Comparison of ENCODE assay signal across 1 cellular context in genomic region chr9:134332266-134332665, GRCh38.
TF ChIP-seq lines count a peak whose summit lies in the region.

No MANE protein-coding gene starts in this region.

TF ChIP-seq in H1, 55 proteins besides CTCF, POLR2A, EP300 and RAD21:
- no peak for TF ChIP-seq TAF1 (IDR thresholded peaks at IDR 0.05; ENCODE audit: low read depth, low read length)
- TF ChIP-seq USF2 (IDR thresholded peaks at IDR 0.05; ENCODE audit: low read length), result no peak
